14 cellular contexts compared by ENCODE assay signal in the genomic region with DNA sequence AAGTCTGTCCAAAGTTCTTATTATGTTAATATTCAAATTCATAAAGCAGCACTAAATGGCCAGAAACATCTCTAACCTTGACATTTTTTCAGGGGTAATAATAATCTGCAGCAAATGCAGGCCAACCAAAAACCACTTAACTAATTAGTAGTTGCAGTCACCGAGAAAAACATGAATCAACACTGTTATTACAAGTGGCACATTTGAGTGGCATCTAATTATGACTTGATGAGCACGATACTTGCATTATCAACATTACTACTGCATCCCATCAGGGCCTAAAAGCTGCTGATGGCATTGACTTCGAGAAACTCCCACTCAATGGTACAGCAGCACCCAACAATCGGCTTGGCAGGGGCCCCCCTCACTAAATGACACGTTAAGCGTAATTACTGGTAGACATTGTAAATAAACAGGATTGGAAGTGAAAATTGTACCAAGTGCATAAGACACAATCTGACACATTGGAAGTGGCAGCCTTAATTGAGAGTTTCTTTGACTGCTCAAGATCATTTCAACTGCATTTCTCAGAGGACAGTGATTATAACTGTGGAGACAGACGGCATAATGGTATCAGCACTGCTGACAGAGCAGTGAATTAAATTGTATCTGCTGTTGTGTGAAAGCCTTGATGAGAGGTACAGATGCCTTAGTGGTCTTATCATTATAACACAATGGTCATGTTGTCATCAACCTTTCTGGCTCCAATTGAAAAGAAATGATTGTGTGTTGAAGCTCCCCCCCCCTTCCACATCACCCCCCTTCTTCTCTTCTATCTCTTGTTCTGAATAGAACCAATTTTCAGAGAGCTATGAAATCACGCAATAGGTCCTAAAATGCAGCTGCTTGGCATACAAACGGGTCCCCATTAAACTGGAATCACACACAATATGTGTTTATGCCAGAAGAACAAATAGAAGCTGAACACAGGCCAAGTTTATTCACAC. TPM values are rescaled to one million over a fixed set of nuclear protein-coding genes. Genes with fewer than 3 reads are reported as not detected.
DNase-seq lines count a peak whose midpoint lies in the region; ATAC-seq and TF ChIP-seq lines count a peak whose summit lies in the region.
"Had no signal": no experiment of that assay in that cellular context is flagged by ENCODE, and none has a peak within 500 bp of the region (broad histone marks: within the 10 kb centered on the region; RNA-seq: fewer than 3 reads in every experiment).

No MANE protein-coding gene starts in this region.

- in situ Hi-C loops in HAP-1 (cut with MboI; ENCODE audit: low sequenced_read_pairs) = no loop called here

- H3K27ac ChIP-seq in angular gyrus (ENCODE audit: low read depth, low read length) (peak overlapping the region; percentile 97), spleen (no peak overlapping the region)
- H3K27ac ChIP-seq: upper lobe of left lung had no signal

- TF ChIP-seq POLR2A in spleen (IDR thresholded peaks at IDR 0.05) = no peak

- no peak for TF ChIP-seq CTCF in spleen (IDR thresholded peaks at IDR 0.05 in 8 of 11, conservative IDR thresholded peaks at IDR 0.05 in 3 of 11)

- ATAC-seq in HG03175 (IDR thresholded peaks at IDR 0.05; ENCODE audit: unreplicated experiment) = no peak
- ATAC-seq: activated CD4-positive, CD25-positive, alpha-beta regulatory T cell treated with anti-CD3 and anti-CD28 coated beads, Interleukin-2, amount 50 U/mL, for 24 hours; activated naive CD8-positive, alpha-beta T cell treated with anti-CD3 and anti-CD28 coated beads, Interleukin-2, amount 50 U/mL, for 24 hours; HepG2 had no signal

- peaks cover 8% of the 10 kb centered on the region for H3K36me3 ChIP-seq in HAP-1 (replicated peaks)
- peaks cover 0 to 6% (median 0%) of the 10 kb centered on the region in 6 donors for H3K36me3 ChIP-seq in spleen
- H3K36me3 ChIP-seq: upper lobe of left lung had no signal

- H3K27me3 ChIP-seq in HAP-1 (ENCODE audit: low read depth) = no peaks in the 10 kb centered on the region
- H3K27me3 ChIP-seq in spleen (replicated peaks in 1 of 7) = no peaks in the 10 kb centered on the region
- H3K27me3 ChIP-seq: upper lobe of left lung had no signal

- H3K9me3 ChIP-seq in HAP-1 = no peaks in the 10 kb centered on the region
- no peaks in the 10 kb centered on the region for H3K9me3 ChIP-seq in spleen
- H3K9me3 ChIP-seq: upper lobe of left lung had no signal

- intact Hi-C loops in spleen (cut with DNase I; ENCODE audit: low total_unique reads) = no loop called here

- WGBS in spleen, 5 donors = 82 to 89% (median 87%) methylated on average over 9 of the region's 9 CpGs

- DNase-seq in HAP-1 (ENCODE audit: low spot score in 2 of 2) = peak; percentile 28 to 82
- DNase-seq in NCI-H2081 (lab: John Stamatoyannopoulos, UW) = peak; percentile 87 to 97
- DNase-seq in nucleus accumbens (lab: John Stamatoyannopoulos, UW) = peak in 42 of 56 donors; percentile 16 to 84 (median 59)
- DNase-seq in GDM1 (lab: John Stamatoyannopoulos, UW) = no peak
- DNase-seq in germinal center (ENCODE audit: low spot score) = no peak
- DNase-seq in spleen = no peak
- DNase-seq: activated naive CD8-positive, alpha-beta T cell treated with anti-CD3 and anti-CD28 coated beads, Interleukin-2, amount 50 U/mL, for 24 hours; naive B cell; upper lobe of left lung had no signal

- H3K4me1 ChIP-seq in HAP-1 (peaks cover 21% of the 10 kb centered on the region), spleen (no peaks in the 10 kb centered on the region)
- H3K4me1 ChIP-seq: upper lobe of left lung had no signal

- H3K4me3 ChIP-seq in HAP-1 (no peak overlapping the region), spleen (no peak overlapping the region)
- H3K4me3 ChIP-seq: upper lobe of left lung had no signal

RNA-seq across cellular contexts. Expression of a gene that starts 43.4 kb away (rescaled TPM):
- total RNA-seq in spleen = 10 to 100 TPM; 13.9 to 28.3 (median 19.4) TPM
- 1 to 10 TPM; 2.9 to 5.1 (median 3.4) TPM for polyA plus RNA-seq in spleen
- total RNA-seq: OCI-LY7 had no signal

Comparison
In these comparisons a context has a peak if more than half of its experiments do, and no peak if none do; other contexts are left out.
1. DNase-seq: peak in HAP-1 (2 of 2), NCI-H2081 (2 of 2) and nucleus accumbens (42 of 56); none in GDM1 (single experiment), germinal center (single experiment) and spleen (single experiment).